Comparison of ENCODE assay signal across 31 cellular contexts in genomic region chr22:43326342-43326825, GRCh38. TPM values are rescaled to one million over a fixed set of nuclear protein-coding genes. Genes with fewer than 3 reads are reported as not detected.
DNase-seq lines count a peak whose midpoint lies in the region; ATAC-seq, FAIRE-seq and TF ChIP-seq lines count a peak whose summit lies in the region.
"Had no signal": no experiment of that assay in that cellular context is flagged by ENCODE, and none has a peak within 500 bp of the region (broad histone marks: within the 10 kb centered on the region; RNA-seq: fewer than 3 reads in every experiment).

No MANE protein-coding gene starts in this region.

- DNase-seq in NCI-H524 (lab: John Stamatoyannopoulos, UW), result peak; percentile 43 to 58
- no peak for DNase-seq in NCI-H524 treated with DMSO at 0.1 percent for 48 hours (lab: John Stamatoyannopoulos, UW)
- DNase-seq in bronchial epithelial cell (ENCODE audit: low read depth), result no peak
- DNase-seq in HepG2 (ENCODE audit: low spot score), result no peak
- no peak for DNase-seq in pons (ENCODE audit: low spot score)
- DNase-seq in small intestine, result no peak
- DNase-seq: 8988T; activated CD4-positive, alpha-beta T cell treated with anti-CD3 and anti-CD28 coated beads, Interleukin-2, amount 10 ng/mL, durations not matched to agents 24 days and 14 days; activated T-cell treated with anti-CD3 and anti-CD28 coated beads, Interleukin-2, amount 50 U/mL, for 4 hours; CD4-positive, alpha-beta T cell; DMS 273 treated with DMSO at 0.1 percent for 48 hours; effector memory CD8-positive, alpha-beta T cell; foreskin keratinocyte; HCEC 1CT; heart right ventricle; KBM-7; mammary epithelial cell; MG63; NCI-H510A; stimulated activated naive CD4-positive, alpha-beta T cell treated with Interleukin-2 at 50 U/mL for 16 hours; SW 1271; T-helper 9 cell; testis; uterus had no signal

- H3K27ac ChIP-seq in HepG2 (ENCODE audit: extremely low read length, insufficient read depth, low read length), result no peak overlapping the region
- H3K27ac ChIP-seq in small intestine (ENCODE audit: low read depth in 1 of 2, low read length in 1 of 2), result no peak overlapping the region
- H3K27ac ChIP-seq: esophagus muscularis mucosa, foreskin keratinocyte, heart right ventricle, neutrophil, prostate gland, testis, uterus, VCaP had no signal

- POLR2A ChIA-PET in HepG2 (lab: Yijun Ruan, JAX), result no interaction called here

- H3K27me3 ChIP-seq in bronchial epithelial cell (ENCODE audit: control insufficient read depth, insufficient read depth, low read length) (no peaks in the 10 kb centered on the region), HepG2 (ENCODE audit: control insufficient read depth in 1 of 2, insufficient read depth in 2 of 2, low read length in 2 of 2) (peaks cover 1 to 40% of the 10 kb centered on the region in 2 experiments; a peak in 3 of 5 replicates), small intestine (ENCODE audit: control insufficient read depth in 2 of 2, insufficient read depth in 2 of 2, low read length in 2 of 2) (no peaks in the 10 kb centered on the region)
- H3K27me3 ChIP-seq: MG63, testis, uterus had no signal

- no peaks in the 10 kb centered on the region for H4K20me1 ChIP-seq in HepG2 (ENCODE audit: insufficient read depth, low read length)

- intact Hi-C loops in HepG2 (cut with micrococcal nuclease; ENCODE audit: unreplicated experiment), result no loop called here

- H3K36me3 ChIP-seq in bronchial epithelial cell (ENCODE audit: control insufficient read depth, insufficient read depth, low read length) (no peaks in the 10 kb centered on the region), HepG2 (replicated peaks in 1 of 2; ENCODE audit: control insufficient read depth in 1 of 2, insufficient read depth in 2 of 2, low read length in 2 of 2) (no peaks in the 10 kb centered on the region), small intestine (ENCODE audit: control insufficient read depth in 2 of 2, insufficient read depth in 2 of 2, low read length in 2 of 2) (no peaks in the 10 kb centered on the region)
- H3K36me3 ChIP-seq: esophagus muscularis mucosa, heart right ventricle, MG63, neutrophil, prostate gland, uterus had no signal

- ATAC-seq in HepG2, result no peak
- no peak for ATAC-seq in GM21526 (IDR thresholded peaks at IDR 0.05; ENCODE audit: low FRiP score, unreplicated experiment)
- ATAC-seq in HG02852 (IDR thresholded peaks at IDR 0.05; ENCODE audit: unreplicated experiment), result no peak
- ATAC-seq: activated T-cell treated with anti-CD3 and anti-CD28 coated beads, Interleukin-2, amount 50 U/mL, for 4 hours; effector memory CD8-positive, alpha-beta T cell; foreskin keratinocyte; heart right ventricle had no signal

- TF ChIP-seq CTCF in bronchial epithelial cell (IDR thresholded peaks at IDR 0.05; ENCODE audit: insufficient read depth, low read length, severe bottlenecking) (no peak), HepG2 (CRISPR knock-in tag; IDR thresholded peaks at IDR 0.05) (no peak)

- H3K4me1 ChIP-seq in HepG2 (ENCODE audit: insufficient read depth, low read length) (peaks cover 6% of the 10 kb centered on the region; the same call in 1 of the 2 replicates), small intestine (ENCODE audit: control insufficient read depth in 2 of 2, insufficient read depth in 1 of 2, low read depth in 1 of 2, low read length in 1 of 2) (no peaks in the 10 kb centered on the region)
- H3K4me1 ChIP-seq: foreskin keratinocyte, heart right ventricle, prostate gland, uterus had no signal

- 11% methylated on average over 5 of the region's 9 CpGs for WGBS in HepG2 (ENCODE audit: low lambda C conversion rate)
- WGBS in small intestine, 3 donors, result 16 to 51% (median 26%) methylated on average over 9 of the region's 9 CpGs

- peak; percentile 28 for FAIRE-seq in bronchial epithelial cell (lab: Jason Lieb, UNC)
- no peak for FAIRE-seq in HepG2 (lab: Jason Lieb, UNC)
- no peak for FAIRE-seq in small intestine (lab: Jason Lieb, UNC)
- FAIRE-seq: G401.6 had no signal

- no peaks in the 10 kb centered on the region for H3K79me2 ChIP-seq in HepG2 (ENCODE audit: insufficient read depth, low read length)

- no peak overlapping the region for H2AFZ ChIP-seq in HepG2 (ENCODE audit: low read length)

- in situ Hi-C loops in HepG2 (cut with HindIII; ENCODE audit: extremely low pct_ligation_motif_present, low pct_unique_long_range_greater_than_20kb), result no loop called here

- H3K4me3 ChIP-seq in bronchial epithelial cell (ENCODE audit: low read depth, low read length) (no peak overlapping the region), HepG2 (replicated peaks in 1 of 3; ENCODE audit: insufficient read depth in 1 of 3, low read depth in 2 of 3, low read length in 3 of 3) (no peak overlapping the region), small intestine (ENCODE audit: low read depth in 1 of 2, low read length in 2 of 2) (no peak overlapping the region)
- H3K4me3 ChIP-seq: esophagus muscularis mucosa, heart right ventricle, MG63, prostate gland, testis, uterus had no signal

- no peaks in the 10 kb centered on the region for H3K9me3 ChIP-seq in HepG2 (ENCODE audit: low read length)
- no peaks in the 10 kb centered on the region for H3K9me3 ChIP-seq in small intestine (ENCODE audit: control insufficient read depth, low read depth)
- H3K9me3 ChIP-seq: esophagus muscularis mucosa, heart right ventricle, MG63, neutrophil, prostate gland, testis, uterus had no signal

- no TSS peak for BruUV-seq in HepG2 (replicated peaks; lab: Mats Ljungman, UMichigan)

- H3K4me2 ChIP-seq in HepG2 (ENCODE audit: low read depth, low read length), result no peak overlapping the region

- no peak for TF ChIP-seq POLR2A in HepG2 (IDR thresholded peaks at IDR 0.05; ENCODE audit: insufficient read depth in 1 of 2, low read depth in 2 of 2, low read length in 2 of 2)

- TF ChIP-seq EP300 in HepG2 (IDR thresholded peaks at IDR 0.05; ENCODE audit: low read depth in 2 of 2, low read length in 2 of 2) (no peak), HepG2 (CRISPR knock-in tag; IDR thresholded peaks at IDR 0.05; ENCODE audit: borderline replicate concordance) (no peak)

- CTCF ChIA-PET in HepG2 (lab: Yijun Ruan, JAX; ENCODE audit: low intra/inter-chr PET ratio, low total read pairs), result no interaction called here

- H3K9ac ChIP-seq in HepG2 (ENCODE audit: insufficient read depth, low read depth, low read length), result no peak overlapping the region

- TF ChIP-seq RAD21 in HepG2 (CRISPR knock-in tag; IDR thresholded peaks at IDR 0.05), result no peak

TF ChIP-seq in HepG2, 621 proteins besides CTCF, POLR2A, EP300 and RAD21:
- TF ChIP-seq GZF1 (CRISPR knock-in tag; IDR thresholded peaks at IDR 0.05) (no peak), NR2F6 (IDR thresholded peaks at IDR 0.05) (peak; percentile 51; the same call in 1 of the 2 replicates), NR2F6 (CRISPR knock-in tag; IDR thresholded peaks at IDR 0.05) (no peak), ZNF737 (CRISPR knock-in tag; IDR thresholded peaks at IDR 0.05; ENCODE audit: borderline replicate concordance) (no peak)

RNA-seq across cellular contexts. Expression of gene SCUBE1, which starts 16.8 kb away (rescaled TPM):
- total RNA-seq in bronchial epithelial cell (under 0.01 TPM in 1 of 2 replicates, not detected in the other), HepG2 (2016; rRNA removed; fragmentation: Illumina TruSeq; extraction: Trizol) (under 0.01 TPM in 1 of 2 replicates, not detected in the other)
- not detected in 2 replicates for total RNA-seq in HepG2 (2016; cell fraction: cytosol; rRNA removed; fragmentation: Illumina TruSeq; extraction: Trizol; ENCODE audit: low read depth)
- total RNA-seq in HepG2 (2016; cell fraction: insoluble cytoplasmic fraction; rRNA removed; fragmentation: Illumina TruSeq; extraction: Trizol), result under 0.01 and 0.06 TPM in 2 replicates
- total RNA-seq in HepG2 (2016; cell fraction: membrane; rRNA removed; fragmentation: Illumina TruSeq; extraction: Trizol), result 0.06 TPM in 1 of 2 replicates, not detected in the other
- total RNA-seq in HepG2 (2016; cell fraction: nucleus; rRNA removed; fragmentation: Illumina TruSeq; extraction: Trizol), result not detected in 2 replicates
- polyA plus RNA-seq in HepG2 (2011; rRNA removed) (0.04 and 0.05 TPM in 2 replicates), small intestine (1 to 10 TPM in 1 of 3 donors, under 1 TPM in 2; 0.45 to 5.4 (median 0.54) TPM)
- polyA plus RNA-seq in HepG2 (2011; cell fraction: cytosol; rRNA removed), result 0.05 TPM in 1 of 2 replicates, not detected in the other
- polyA plus RNA-seq in HepG2 (2011; cell fraction: nucleus; rRNA removed), result 0.02 and 0.09 TPM in 2 replicates
- polyA plus RNA-seq in HepG2 (2012), result not detected in 2 replicates
- not detected in 2 replicates for polyA plus RNA-seq in HepG2 (2016; cell fraction: cytosol; fragmentation: Illumina TruSeq; extraction: Trizol; ENCODE audit: low read depth)
- not detected in 2 replicates for polyA plus RNA-seq in HepG2 (2016; cell fraction: insoluble cytoplasmic fraction; fragmentation: Illumina TruSeq; extraction: Trizol; ENCODE audit: low read depth)
- polyA plus RNA-seq in HepG2 (2016; cell fraction: membrane; fragmentation: Illumina TruSeq; extraction: Trizol; ENCODE audit: low read depth), result not detected in 2 replicates
- polyA plus RNA-seq in HepG2 (2016; cell fraction: nucleus; fragmentation: Illumina TruSeq; extraction: Trizol; ENCODE audit: insufficient read depth, low read depth), result not detected in 2 replicates
- polyA minus RNA-seq in HepG2 (2011; rRNA and poly(A)+ RNA removed; ENCODE audit: low replicate concordance), result not detected in 2 replicates
- polyA minus RNA-seq in HepG2 (2011; cell fraction: cytosol; rRNA and poly(A)+ RNA removed), result not detected in 2 replicates
- not detected in 2 replicates for polyA minus RNA-seq in HepG2 (2011; cell fraction: nucleus; rRNA and poly(A)+ RNA removed)
- total RNA-seq: activated CD4-positive, alpha-beta T cell treated with anti-CD3 and anti-CD28 coated beads, Interleukin-2, amount 10 ng/mL, durations not matched to agents 24 days and 14 days; CD4-positive, alpha-beta T cell; foreskin keratinocyte; mammary epithelial cell had no signal
- polyA plus RNA-seq: foreskin keratinocyte, mammary epithelial cell had no signal

Comparison
In these comparisons a context has a peak if more than half of its experiments do, and no peak if none do; other contexts are left out.
1. DNase-seq: peak in NCI-H524 (2 of 2); none in NCI-H524 treated with DMSO at 0.1 percent for 48 hours (single experiment), bronchial epithelial cell (single experiment), HepG2 (single experiment), pons (single experiment) and small intestine (single experiment).